ENCODE assay signal across 14 cellular contexts in genomic region chr15:42154576-42155355, GRCh38. TPM values are rescaled to one million over a fixed set of nuclear protein-coding genes. Genes with fewer than 3 reads are reported as not detected.
DNase-seq lines count a peak whose midpoint lies in the region; ATAC-seq and TF ChIP-seq lines count a peak whose summit lies in the region.
"Had no signal": no experiment of that assay in that cellular context is flagged by ENCODE, and none has a peak within 500 bp of the region (broad histone marks: within the 10 kb centered on the region; RNA-seq: fewer than 3 reads in every experiment).

No MANE protein-coding gene starts in this region.

- H3K36me3 ChIP-seq in mammary epithelial cell (ENCODE audit: insufficient read depth, low read length), result peaks cover 4% of the 10 kb centered on the region
- peaks cover 11 to 12% of the 10 kb centered on the region in 2 experiments for H3K36me3 ChIP-seq in mesenchymal stem cell (ENCODE audit: control insufficient read depth in 1 of 2, insufficient read depth in 2 of 2, low read depth in 1 of 2, low read length in 2 of 2)
- H3K36me3 ChIP-seq in upper lobe of right lung, result peaks cover 12% of the 10 kb centered on the region

- H3K18ac ChIP-seq in mesenchymal stem cell (ENCODE audit: low read depth in 1 of 2, low read length in 2 of 2), result no peak overlapping the region

- H3K4me2 ChIP-seq in mammary epithelial cell (ENCODE audit: insufficient read depth, low read depth, low read length) (no peak overlapping the region), mesenchymal stem cell (ENCODE audit: low read length, poor library complexity, severe bottlenecking) (no peak overlapping the region)

- no peaks in the 10 kb centered on the region for H3K4me1 Mint-ChIP-seq in T-cell

- H2BK120ac ChIP-seq in mesenchymal stem cell (ENCODE audit: low read depth, low read length), result no peak overlapping the region

- H2BK12ac ChIP-seq in mesenchymal stem cell (ENCODE audit: low read length in 2 of 2), result no peak overlapping the region

- H3K9ac ChIP-seq in mammary epithelial cell (ENCODE audit: insufficient read depth, low read length) (no peak overlapping the region), mesenchymal stem cell (ENCODE audit: low read length) (no peak overlapping the region)

- no peaks in the 10 kb centered on the region for H3K79me2 ChIP-seq in mammary epithelial cell (ENCODE audit: insufficient read depth, low read length)

- POLR2A ChIA-PET in T-cell (lab: Charles Lee), result interaction anchor here in 1 of 2 donors (0.6 kb wide), 1 partner anchor 1585 kb away, joined by 3 read pairs; no protein-coding TSS in a partner anchor

- TF ChIP-seq CTCF in mammary epithelial cell (conservative IDR thresholded peaks at IDR 0.05 in 1 of 2, IDR thresholded peaks at IDR 0.05 in 1 of 2; ENCODE audit: extremely low read depth in 1 of 2, insufficient read depth in 1 of 2, low read depth in 1 of 2, low read length in 2 of 2) (no peak), upper lobe of right lung (IDR thresholded peaks at IDR 0.05) (no peak)

- H3K4me1 ChIP-seq in mammary epithelial cell (ENCODE audit: insufficient read depth, low read length), result peaks cover 26% of the 10 kb centered on the region
- peaks cover 35% of the 10 kb centered on the region for H3K4me1 ChIP-seq in mesenchymal stem cell (ENCODE audit: control insufficient read depth, insufficient read depth, low read depth, low read length)
- peaks cover 16% of the 10 kb centered on the region for H3K4me1 ChIP-seq in upper lobe of right lung

- peak; percentile 1 for ATAC-seq in upper lobe of right lung
- no peak for ATAC-seq in T-cell (replicated peaks in 1 of 4)
- ATAC-seq in GM21528 (IDR thresholded peaks at IDR 0.05; ENCODE audit: low FRiP score, unreplicated experiment), result no peak
- ATAC-seq: activated CD8-positive, alpha-beta T cell treated with anti-CD3 and anti-CD28 coated beads, Interleukin-2, amount 10 ng/mL, durations not matched to agents 7 days and 5 days; left colon had no signal

- 65% methylated on average over 16 of the region's 20 CpGs for WGBS in mammary epithelial cell (ENCODE audit: low coverage, missing lambda C conversion rate)
- WGBS in mesenchymal stem cell, result 94% methylated on average over 20 of the region's 20 CpGs

- H3K36me3 Mint-ChIP-seq in T-cell, result peaks cover 9% of the 10 kb centered on the region

- no peak overlapping the region for H2BK5ac ChIP-seq in mesenchymal stem cell (ENCODE audit: low read depth, low read length, poor library complexity, severe bottlenecking)

- peak; percentile 46 for DNase-seq in activated effector memory CD4-positive, alpha-beta T cell treated with anti-CD3 and anti-CD28 coated beads, Interleukin-2, amount 50 U/mL, for 16 hours
- DNase-seq in activated effector memory CD4-positive, alpha-beta T cell treated with Interleukin-2 at 50 U/mL for 16 hours, result no peak
- peak; percentile 69 for DNase-seq in mammary epithelial cell
- no peak for DNase-seq in mesenchymal stem cell
- DNase-seq in upper lobe of right lung, result peak; percentile 74
- no peak for DNase-seq in T-cell
- DNase-seq in NCI-H524 treated with DMSO at 0.1 percent for 48 hours (lab: John Stamatoyannopoulos, UW), result no peak
- DNase-seq: activated CD8-positive, alpha-beta T cell treated with anti-CD3 and anti-CD28 coated beads, Interleukin-2, amount 10 ng/mL, durations not matched to agents 7 days and 5 days; activated naive CD4-positive, alpha-beta T cell treated with anti-CD3 and anti-CD28 coated beads for 36 hours; left colon had no signal

- no peaks in the 10 kb centered on the region for H3K27me3 Mint-ChIP-seq in T-cell

- no peak overlapping the region for H2AK5ac ChIP-seq in mesenchymal stem cell (ENCODE audit: low read length, severe bottlenecking)

- intact Hi-C loops in mammary epithelial cell (cut with micrococcal nuclease) (no loop called here), upper lobe of right lung (cut with DNase I) (no loop called here)

- BruUV-seq in mammary epithelial cell (replicated peaks; lab: Mats Ljungman, UMichigan), result no TSS peak

- CTCF ChIA-PET in mammary epithelial cell (lab: Charles Lee; ENCODE audit: low non-redundant PET), result no interaction called here
- CTCF ChIA-PET in T-cell (lab: Charles Lee), result no interaction called here

- H3K9me3 ChIP-seq in mammary epithelial cell (replicated peaks; ENCODE audit: insufficient read depth, low read length), result no peaks in the 10 kb centered on the region
- no peaks in the 10 kb centered on the region for H3K9me3 ChIP-seq in mesenchymal stem cell (ENCODE audit: control insufficient read depth, low read length)
- H3K9me3 ChIP-seq in upper lobe of right lung, result no peaks in the 10 kb centered on the region
- H3K9me3 ChIP-seq: neutrophil, thoracic aorta had no signal

- no peak overlapping the region for H4K8ac ChIP-seq in mesenchymal stem cell (ENCODE audit: low read length)

- peak overlapping the region in 1 of 2 experiments; percentile 14 for H3K14ac ChIP-seq in mesenchymal stem cell (ENCODE audit: low read length in 2 of 2)

- H4K20me1 ChIP-seq in mammary epithelial cell (ENCODE audit: insufficient read depth, low read length), result no peaks in the 10 kb centered on the region

- dilution Hi-C loops in mammary epithelial cell (cut with HindIII; ENCODE audit: low sequenced_read_pairs), result no loop called here

- no peak overlapping the region for H3K27ac Mint-ChIP-seq in T-cell
- H3K27ac Mint-ChIP-seq: activated CD8-positive, alpha-beta T cell treated with anti-CD3 and anti-CD28 coated beads, Interleukin-2, amount 10 ng/mL, durations not matched to agents 7 days and 5 days; activated naive CD4-positive, alpha-beta T cell treated with anti-CD3 and anti-CD28 coated beads for 36 hours had no signal

- H3K4ac ChIP-seq in mesenchymal stem cell (ENCODE audit: low read depth in 1 of 2, low read length in 2 of 2), result no peak overlapping the region

- H2BK15ac ChIP-seq in mesenchymal stem cell (ENCODE audit: low read depth, poor library complexity, severe bottlenecking), result no peak overlapping the region

- no peak overlapping the region for H3K27ac ChIP-seq in mammary epithelial cell (ENCODE audit: insufficient read depth, low read depth, low read length)
- no peak overlapping the region for H3K27ac ChIP-seq in mesenchymal stem cell (ENCODE audit: low read length, poor library complexity, severe bottlenecking)
- peak overlapping the region; percentile 71 for H3K27ac ChIP-seq in upper lobe of right lung
- H3K27ac ChIP-seq: neutrophil, thoracic aorta had no signal

- H3K4me3 Mint-ChIP-seq in T-cell, result no peak overlapping the region
- H3K4me3 Mint-ChIP-seq: activated CD8-positive, alpha-beta T cell treated with anti-CD3 and anti-CD28 coated beads, Interleukin-2, amount 10 ng/mL, durations not matched to agents 7 days and 5 days; activated naive CD4-positive, alpha-beta T cell treated with anti-CD3 and anti-CD28 coated beads for 36 hours had no signal

- in situ Hi-C loops in mammary epithelial cell (cut with MboI; ENCODE audit: low sequenced_read_pairs in 2 of 2), result no loop called here

- H3K27me3 ChIP-seq in mammary epithelial cell (ENCODE audit: insufficient read depth, low read length), result no peaks in the 10 kb centered on the region
- H3K27me3 ChIP-seq in mesenchymal stem cell (ENCODE audit: control insufficient read depth in 1 of 2, insufficient read depth in 1 of 2, low read length in 2 of 2), result peaks cover 0 to 32% of the 10 kb centered on the region in 2 experiments
- H3K27me3 ChIP-seq in upper lobe of right lung, result no peaks in the 10 kb centered on the region
- H3K27me3 ChIP-seq: neutrophil had no signal

- H3K4me3 ChIP-seq in mammary epithelial cell (replicated peaks in 1 of 3; ENCODE audit: insufficient read depth in 1 of 3, low read depth in 2 of 3, low read length in 3 of 3), result peak overlapping the region in 1 of 3 experiments; percentile 10
- H3K4me3 ChIP-seq in mesenchymal stem cell (ENCODE audit: insufficient read depth in 1 of 2, low read depth in 1 of 2, low read length in 2 of 2), result no peak overlapping the region
- H3K4me3 ChIP-seq in upper lobe of right lung, result peak overlapping the region; percentile 47
- H3K4me3 ChIP-seq: thoracic aorta had no signal

- H2AFZ ChIP-seq in mammary epithelial cell (ENCODE audit: low read depth, low read length) (peak overlapping the region; percentile 38), mesenchymal stem cell (ENCODE audit: low read depth, low read length) (no peak overlapping the region)

- H3K79me1 ChIP-seq in mesenchymal stem cell (replicated peaks; ENCODE audit: low read length, poor library complexity, severe bottlenecking), result no peaks in the 10 kb centered on the region

- peak overlapping the region; percentile 21 for H4K91ac ChIP-seq in mesenchymal stem cell (ENCODE audit: low read length)

- H3K9me3 Mint-ChIP-seq in T-cell, result no peaks in the 10 kb centered on the region
- H3K9me3 Mint-ChIP-seq: activated naive CD4-positive, alpha-beta T cell treated with anti-CD3 and anti-CD28 coated beads for 36 hours had no signal

- no peak overlapping the region for H3K23ac ChIP-seq in mesenchymal stem cell (ENCODE audit: low read length in 2 of 2)

RNA-seq across cellular contexts. Expression of gene PLA2G4F, which starts 1.7 kb away (rescaled TPM):
- total RNA-seq in mammary epithelial cell (1 to 10 TPM in 1 of 2 donors, under 1 TPM in 1; 0.71 to 2.0 TPM), upper lobe of right lung (104 TPM), T-cell (under 1 TPM in 3 of 5 donors, not detected in 2; 0.10 to 0.23 (median 0.16) TPM)
- 0.17 TPM for polyA plus RNA-seq in mammary epithelial cell
- polyA minus RNA-seq in mammary epithelial cell, result not detected
- not detected for polyA plus RNA-seq in mesenchymal stem cell (2013, experiment 1 of 2)
- polyA plus RNA-seq in mesenchymal stem cell (2013, experiment 2 of 2), result not detected
- total RNA-seq: activated CD8-positive, alpha-beta T cell treated with anti-CD3 and anti-CD28 coated beads, Interleukin-2, amount 10 ng/mL, durations not matched to agents 7 days and 5 days; activated naive CD4-positive, alpha-beta T cell treated with anti-CD3 and anti-CD28 coated beads for 36 hours; NCI-H460 had no signal

RNA-seq across cellular contexts. Expression of gene VPS39, which starts 53.3 kb away (rescaled TPM):
- total RNA-seq in mammary epithelial cell (10 to 100 TPM; 49.6 to 52.8 TPM), upper lobe of right lung (83.3 TPM), T-cell (100 to 1,000 TPM in 3 of 5 donors, 10 to 100 TPM in 2; 98.5 to 113 (median 101) TPM)
- polyA plus RNA-seq in mammary epithelial cell, result 25.4 TPM
- 24.1 TPM for polyA minus RNA-seq in mammary epithelial cell
- 34.2 TPM for polyA plus RNA-seq in mesenchymal stem cell (2013, experiment 1 of 2)
- 32.4 TPM for polyA plus RNA-seq in mesenchymal stem cell (2013, experiment 2 of 2)

Comparison
In these comparisons a context has a peak if more than half of its experiments do, and no peak if none do; other contexts are left out.
1. DNase-seq: peak in activated effector memory CD4-positive, alpha-beta T cell treated with anti-CD3 and anti-CD28 coated beads, Interleukin-2, amount 50 U/mL, for 16 hours (single experiment), mammary epithelial cell (single experiment) and upper lobe of right lung (single experiment); none in activated effector memory CD4-positive, alpha-beta T cell treated with Interleukin-2 at 50 U/mL for 16 hours (single experiment), mesenchymal stem cell (single experiment), T-cell (0 of 34) and NCI-H524 treated with DMSO at 0.1 percent for 48 hours (single experiment).
2. RNA of gene PLA2G4F, which starts 1.7 kb away (total RNA-seq): 104 TPM in upper lobe of right lung (single experiment); 0.71 to 2.0 TPM in mammary epithelial cell and 0.10 to 0.23 TPM in T-cell; every median in the first group is over 10 times any median in the second.